Comparison of ENCODE assay signal across 17 cellular contexts in genomic region chr1:113615425-113615824, GRCh38.
DNase-seq lines count a peak whose midpoint lies in the region; ATAC-seq, FAIRE-seq and TF ChIP-seq lines count a peak whose summit lies in the region.
"Had no signal": no experiment of that assay in that cellular context is flagged by ENCODE, and none has a peak within 500 bp of the region (broad histone marks: within the 10 kb centered on the region; RNA-seq: fewer than 3 reads in every experiment).

No MANE protein-coding gene starts in this region.

- no peak for ATAC-seq in HG03108 (IDR thresholded peaks at IDR 0.05; ENCODE audit: unreplicated experiment)
- ATAC-seq in GM19023 (IDR thresholded peaks at IDR 0.05; ENCODE audit: unreplicated experiment) = no peak
- ATAC-seq: body of pancreas, right cardiac atrium had no signal

- intact Hi-C loops in CD14-positive monocyte (cut with micrococcal nuclease) = no loop called here

- no peaks in the 10 kb centered on the region for H3K4me1 Mint-ChIP-seq in CD14-positive monocyte

- no peak overlapping the region for H3K27ac ChIP-seq in osteoblast (ENCODE audit: low read depth, low read length)
- H3K27ac ChIP-seq: body of pancreas, C4-2B, upper lobe of left lung had no signal

- no peak overlapping the region for H2AFZ ChIP-seq in osteoblast (ENCODE audit: low read length)

- H3K36me3 Mint-ChIP-seq in CD14-positive monocyte = peaks cover 0 to 2% of the 10 kb centered on the region in 2 donors

- TF ChIP-seq POLR2A in H54 (IDR thresholded peaks at IDR 0.05; ENCODE audit: low read depth, low read length) = no peak

- peaks cover 0 to 3% (median 0%) of the 10 kb centered on the region in 7 donors for H3K9me3 Mint-ChIP-seq in CD14-positive monocyte
- H3K9me3 Mint-ChIP-seq: stimulated activated naive CD8-positive, alpha-beta T cell treated with anti-CD3 and anti-CD28 coated beads, Interleukin-15, Interleukin-2, amounts not matched to agents 100 ng/mL and 50 ng/mL, for 24 hours had no signal

- peaks cover 0 to 4% (median 0%) of the 10 kb centered on the region in 3 donors for H3K27me3 Mint-ChIP-seq in CD14-positive monocyte (ENCODE audit: low read depth in 3 of 3)

- no peak overlapping the region for H3K4me2 ChIP-seq in osteoblast (ENCODE audit: insufficient read depth, low read length)

- H3K9me3 ChIP-seq in osteoblast (ENCODE audit: low read depth, low read length) = no peaks in the 10 kb centered on the region
- H3K9me3 ChIP-seq: body of pancreas, upper lobe of left lung had no signal

- no peaks in the 10 kb centered on the region for H3K79me2 ChIP-seq in osteoblast (ENCODE audit: insufficient read depth, low read length)

- H3K4me3 Mint-ChIP-seq in CD14-positive monocyte = no peak overlapping the region
- H3K4me3 Mint-ChIP-seq: stimulated activated naive CD8-positive, alpha-beta T cell treated with anti-CD3 and anti-CD28 coated beads, Interleukin-15, Interleukin-2, amounts not matched to agents 100 ng/mL and 50 ng/mL, for 24 hours had no signal

- no peak for DNase-seq in H54 (ENCODE audit: insufficient read length, low spot score)
- DNase-seq in RPMI7951 (ENCODE audit: low read depth) = peak; percentile 18
- peak; percentile 3 for DNase-seq in cerebellar cortex (ENCODE audit: low spot score)
- peak; percentile 78 for DNase-seq in osteoblast (ENCODE audit: insufficient read length, low spot score, missing footprints)
- no peak for DNase-seq in stimulated activated CD4-positive, alpha-beta T cell treated with anti-CD3 and anti-CD28 coated beads, Interleukin-2, amount 100 ng/mL, for 48 hours
- DNase-seq in CD14-positive monocyte (ENCODE audit: low spot score) = no peak
- DNase-seq: activated CD4-positive, alpha-beta T cell treated with anti-CD3 and anti-CD28 coated beads for 48 hours; activated CD8-positive, alpha-beta memory T cell treated with anti-CD3 and anti-CD28 coated beads, Interleukin-2, amount 50 U/mL, for 4 hours; body of pancreas; NCI-H2029; right cardiac atrium; upper lobe of left lung had no signal

- peaks cover 7% of the 10 kb centered on the region for H3K4me1 ChIP-seq in osteoblast (ENCODE audit: insufficient read depth, low read length)

- H4K20me1 ChIP-seq in osteoblast (ENCODE audit: insufficient read depth, low read length) = no peaks in the 10 kb centered on the region

- no peak overlapping the region for H3K4me3 ChIP-seq in osteoblast (ENCODE audit: insufficient read depth, low read length)
- H3K4me3 ChIP-seq: body of pancreas, upper lobe of left lung had no signal

- no peaks in the 10 kb centered on the region for H3K36me3 ChIP-seq in osteoblast (ENCODE audit: insufficient read depth, low read length)

- TF ChIP-seq CTCF in osteoblast (IDR thresholded peaks at IDR 0.05; ENCODE audit: extremely low read depth, low read depth, low read length) = no peak
- no peak for TF ChIP-seq CTCF in CD14-positive monocyte (IDR thresholded peaks at IDR 0.05)

- FAIRE-seq in H54 (lab: Jason Lieb, UNC) = peak; percentile 65
- FAIRE-seq: GM18507 had no signal

- H3K27me3 ChIP-seq in osteoblast (ENCODE audit: insufficient read depth, low read length) = no peaks in the 10 kb centered on the region
- H3K27me3 ChIP-seq: body of pancreas, upper lobe of left lung had no signal

- H3K27ac Mint-ChIP-seq in CD14-positive monocyte = no peak overlapping the region
- H3K27ac Mint-ChIP-seq: stimulated activated naive CD8-positive, alpha-beta T cell treated with anti-CD3 and anti-CD28 coated beads, Interleukin-15, Interleukin-2, amounts not matched to agents 100 ng/mL and 50 ng/mL, for 24 hours had no signal

Comparison
In these comparisons a context has a peak if more than half of its experiments do, and no peak if none do; other contexts are left out.
1. DNase-seq: peak in RPMI7951 (single experiment), cerebellar cortex (single experiment) and osteoblast (single experiment); none in H54 (single experiment), stimulated activated CD4-positive, alpha-beta T cell treated with anti-CD3 and anti-CD28 coated beads, Interleukin-2, amount 100 ng/mL, for 48 hours (0 of 2) and CD14-positive monocyte (single experiment).